8 cellular contexts compared by ENCODE assay signal in genomic region chr7:143305423-143306070, GRCh38. TPM values are rescaled to one million over a fixed set of nuclear protein-coding genes. Genes with fewer than 3 reads are reported as not detected.
DNase-seq lines count a peak whose midpoint lies in the region; ATAC-seq, FAIRE-seq and TF ChIP-seq lines count a peak whose summit lies in the region.

No MANE protein-coding gene starts in this region.

- ATAC-seq in GM19351 (IDR thresholded peaks at IDR 0.05; ENCODE audit: unreplicated experiment) (peak; percentile 66), upper lobe of right lung (peak; percentile 86)

- TF ChIP-seq POLR2A in ovary (IDR thresholded peaks at IDR 0.05) = no peak

- H3F3A ChIP-seq in PC-9 (ENCODE audit: insufficient read depth, low read depth) = peaks cover 47% of the 10 kb centered on the region; the same call in 1 of the 2 replicates

- POLR2A ChIA-PET in PC-9 (lab: Charles Lee; ENCODE audit: unreplicated experiment) = no interaction called here

- no peaks in the 10 kb centered on the region for H3K9me2 ChIP-seq in PC-9 (ENCODE audit: insufficient read depth)

- H3K36me3 ChIP-seq in PC-9 (ENCODE audit: low read depth) = peaks cover 47% of the 10 kb centered on the region
- H3K36me3 ChIP-seq in ovary = no peaks in the 10 kb centered on the region
- peaks cover 73% of the 10 kb centered on the region for H3K36me3 ChIP-seq in upper lobe of right lung

- H3K27me3 ChIP-seq in PC-9 (ENCODE audit: insufficient read depth, low read depth) (no peaks in the 10 kb centered on the region), ovary (no peaks in the 10 kb centered on the region), upper lobe of right lung (no peaks in the 10 kb centered on the region)

- no peaks in the 10 kb centered on the region for H3K9me3 ChIP-seq in PC-9 (ENCODE audit: insufficient read depth, low read depth)
- no peaks in the 10 kb centered on the region for H3K9me3 ChIP-seq in ovary
- H3K9me3 ChIP-seq in upper lobe of right lung = no peaks in the 10 kb centered on the region

- DNase-seq in A172 (ENCODE audit: low spot score) (peak; percentile 29), PC-9 (peak in 1 of 2 experiments; percentile 72), fibroblast of the conjunctiva (ENCODE audit: low read depth) (peak; percentile 18), ovary (peak; percentile 26 to 71 (median 55)), upper lobe of right lung (peak; percentile 84), GM19239 (ENCODE audit: insufficient read length, low spot score) (no peak)
- DNase-seq in activated T-helper 2 cell treated with anti-CD3 and anti-CD28 coated beads, Interferon-gamma antibody, Interleukin-2, Interleukin-4, amounts not matched to agents 10 μg/mL and 5 μg/mL and 100 μg/mL, durations not matched to agents 14 hours and 24 hours and 36 hours (ENCODE audit: low spot score) = peak; percentile 36

- no peaks in the 10 kb centered on the region for H3K27me3 Mint-ChIP-seq in activated T-helper 2 cell treated with anti-CD3 and anti-CD28 coated beads, Interferon-gamma antibody, Interleukin-2, Interleukin-4, amounts not matched to agents 10 μg/mL and 5 μg/mL and 100 μg/mL, durations not matched to agents 14 hours and 24 hours and 36 hours (ENCODE audit: low read depth)

- intact Hi-C loops in PC-9 (cut with micrococcal nuclease; ENCODE audit: unreplicated experiment) (loop anchor here (1.0 to 2.0 kb wide), 5 partner anchors 65 to 297 kb away; partner anchors contain the start of gene ZYX), ovary (cut with DNase I) (loop anchor here in 2 of 4 donors (10.0 kb wide), 1 partner anchor 61 kb away; no protein-coding TSS in a partner anchor), upper lobe of right lung (cut with DNase I) (loop anchor here (10.0 kb wide), 1 partner anchor 61 kb away; no protein-coding TSS in a partner anchor)
- intact Hi-C loops in activated T-helper 2 cell treated with anti-CD3 and anti-CD28 coated beads, Interferon-gamma antibody, Interleukin-2, Interleukin-4, amounts not matched to agents 10 μg/mL and 5 μg/mL and 100 μg/mL, durations not matched to agents 14 hours and 24 hours and 36 hours (cut with micrococcal nuclease) = loop anchor here (1.0 to 5.0 kb wide), 2 partner anchors 65 to 77 kb away; partner anchors contain the start of gene ZYX

- no peak overlapping the region for H3K4me2 ChIP-seq in PC-9

- peak overlapping the region; percentile 48 for H3K27ac Mint-ChIP-seq in activated T-helper 2 cell treated with anti-CD3 and anti-CD28 coated beads, Interferon-gamma antibody, Interleukin-2, Interleukin-4, amounts not matched to agents 10 μg/mL and 5 μg/mL and 100 μg/mL, durations not matched to agents 14 hours and 24 hours and 36 hours

- H3K4me3 ChIP-seq in PC-9 = no peak overlapping the region
- H3K4me3 ChIP-seq in ovary = no peak overlapping the region
- H3K4me3 ChIP-seq in upper lobe of right lung = no peak overlapping the region

- no peak overlapping the region for H2AFZ ChIP-seq in PC-9

- H3K27ac ChIP-seq in PC-9 = no peak overlapping the region
- H3K27ac ChIP-seq in ovary = no peak overlapping the region
- H3K27ac ChIP-seq in upper lobe of right lung = no peak overlapping the region

- H3K9me3 Mint-ChIP-seq in activated T-helper 2 cell treated with anti-CD3 and anti-CD28 coated beads, Interferon-gamma antibody, Interleukin-2, Interleukin-4, amounts not matched to agents 10 μg/mL and 5 μg/mL and 100 μg/mL, durations not matched to agents 14 hours and 24 hours and 36 hours = peaks cover 10% of the 10 kb centered on the region

- no peak for FAIRE-seq in GM19239 (lab: Jason Lieb, UNC)

- TF ChIP-seq EP300 in ovary (IDR thresholded peaks at IDR 0.05) = no peak

- no TSS peak for BruUV-seq in PC-9 (replicated peaks; lab: Mats Ljungman, UMichigan)

- H3K4me1 ChIP-seq in PC-9 (replicated peaks; ENCODE audit: insufficient read depth) (no peaks in the 10 kb centered on the region), ovary (ENCODE audit: insufficient read depth) (no peaks in the 10 kb centered on the region), upper lobe of right lung (peaks cover 5% of the 10 kb centered on the region)

- no peaks in the 10 kb centered on the region for H3K79me2 ChIP-seq in PC-9 (ENCODE audit: low read depth)

- WGBS in ovary, 3 donors = 60 to 68% (median 64%) methylated on average over 10 of the region's 10 CpGs

- peak; percentile 91 for TF ChIP-seq CTCF in PC-9 (conservative IDR thresholded peaks at IDR 0.05)
- peak in 2 of 3 donors; percentile 17 to 19 for TF ChIP-seq CTCF in ovary (IDR thresholded peaks at IDR 0.05)
- TF ChIP-seq CTCF in upper lobe of right lung (IDR thresholded peaks at IDR 0.05) = peak; percentile 70

- no peak overlapping the region for H3K4me3 Mint-ChIP-seq in activated T-helper 2 cell treated with anti-CD3 and anti-CD28 coated beads, Interferon-gamma antibody, Interleukin-2, Interleukin-4, amounts not matched to agents 10 μg/mL and 5 μg/mL and 100 μg/mL, durations not matched to agents 14 hours and 24 hours and 36 hours (ENCODE audit: low read depth)

- CTCF ChIA-PET in PC-9 (lab: Charles Lee) = interaction anchor here (0.7 to 1.0 kb wide), 2 partner anchors 17 to 65 kb away, joined by 4 to 10 read pairs; partner anchors contain the start of gene CASP2

- H4K20me1 ChIP-seq in PC-9 (ENCODE audit: insufficient read depth) = 0 out of 2 replicates have a peak, but pooled peaks cover 4% of the 10 kb centered on the region

- peaks cover 95% of the 10 kb centered on the region for H3K36me3 Mint-ChIP-seq in activated T-helper 2 cell treated with anti-CD3 and anti-CD28 coated beads, Interferon-gamma antibody, Interleukin-2, Interleukin-4, amounts not matched to agents 10 μg/mL and 5 μg/mL and 100 μg/mL, durations not matched to agents 14 hours and 24 hours and 36 hours (ENCODE audit: low read depth)

- H3K4me1 Mint-ChIP-seq in activated T-helper 2 cell treated with anti-CD3 and anti-CD28 coated beads, Interferon-gamma antibody, Interleukin-2, Interleukin-4, amounts not matched to agents 10 μg/mL and 5 μg/mL and 100 μg/mL, durations not matched to agents 14 hours and 24 hours and 36 hours (ENCODE audit: low read depth) = peaks cover 52% of the 10 kb centered on the region

RNA-seq across cellular contexts. Expression of gene CLCN1, which starts 10.4 kb away (rescaled TPM):
- not detected in 2 replicates for total RNA-seq in A172 (2014; rRNA removed; shearing (Covaris generic))
- total RNA-seq in PC-9 (2021) (0.15 TPM in 1 of 2 replicates, not detected in the other), ovary (under 1 TPM in 1 of 7 donors, not detected in 6; 0.10 TPM), upper lobe of right lung (not detected)
- total RNA-seq in activated T-helper 2 cell treated with anti-CD3 and anti-CD28 coated beads, Interferon-gamma antibody, Interleukin-2, Interleukin-4, amounts not matched to agents 10 μg/mL and 5 μg/mL and 100 μg/mL, durations not matched to agents 14 hours and 24 hours and 36 hours = not detected in 2 replicates
- polyA plus RNA-seq in ovary = not detected

RNA-seq across cellular contexts. Expression of gene CASP2, which starts 17.4 kb away (rescaled TPM):
- 14.6 and 34.4 TPM in 2 replicates for total RNA-seq in A172 (2014; rRNA removed; shearing (Covaris generic))
- total RNA-seq in PC-9 (2021) = 52.7 and 67.2 TPM in 2 replicates
- total RNA-seq in activated T-helper 2 cell treated with anti-CD3 and anti-CD28 coated beads, Interferon-gamma antibody, Interleukin-2, Interleukin-4, amounts not matched to agents 10 μg/mL and 5 μg/mL and 100 μg/mL, durations not matched to agents 14 hours and 24 hours and 36 hours = 116 and 122 TPM in 2 replicates
- total RNA-seq in ovary = 10 to 100 TPM in 5 of 7 donors, 1 to 10 TPM in 2; 7.7 to 26.6 (median 23.0) TPM
- 10 to 100 TPM in 1 of 2 donors, 1 to 10 TPM in 1; 8.0 to 23.8 TPM for polyA plus RNA-seq in ovary
- 26.7 TPM for total RNA-seq in upper lobe of right lung

RNA-seq across cellular contexts. Expression of gene TMEM139, which starts 20.8 kb away (rescaled TPM):
- 3.0 and 6.2 TPM in 2 replicates for total RNA-seq in A172 (2014; rRNA removed; shearing (Covaris generic))
- total RNA-seq in PC-9 (2021) (89.7 and 131 TPM in 2 replicates), ovary (10 to 100 TPM in 1 of 7 donors, 1 to 10 TPM in 2, under 1 TPM in 4; 0.35 to 10.8 (median 0.61) TPM), upper lobe of right lung (25.1 TPM)
- 0.75 and 1.1 TPM in 2 replicates for total RNA-seq in activated T-helper 2 cell treated with anti-CD3 and anti-CD28 coated beads, Interferon-gamma antibody, Interleukin-2, Interleukin-4, amounts not matched to agents 10 μg/mL and 5 μg/mL and 100 μg/mL, durations not matched to agents 14 hours and 24 hours and 36 hours
- 1 to 10 TPM in 1 of 2 donors, under 1 TPM in 1; 0.42 to 1.2 TPM for polyA plus RNA-seq in ovary

RNA-seq across cellular contexts. Expression of gene GSTK1, which starts 42.3 kb away (rescaled TPM):
- 93.3 and 106 TPM in 2 replicates for total RNA-seq in A172 (2014; rRNA removed; shearing (Covaris generic))
- total RNA-seq in PC-9 (2021) (239 and 244 TPM in 2 replicates), ovary (100 to 1,000 TPM in 1 of 7 donors, 10 to 100 TPM in 6; 55.0 to 108 (median 75.7) TPM), upper lobe of right lung (149 TPM)
- 166 and 168 TPM in 2 replicates for total RNA-seq in activated T-helper 2 cell treated with anti-CD3 and anti-CD28 coated beads, Interferon-gamma antibody, Interleukin-2, Interleukin-4, amounts not matched to agents 10 μg/mL and 5 μg/mL and 100 μg/mL, durations not matched to agents 14 hours and 24 hours and 36 hours
- 100 to 1,000 TPM in 1 of 2 donors, 10 to 100 TPM in 1; 84.9 to 138 TPM for polyA plus RNA-seq in ovary

RNA-seq across cellular contexts. Expression of gene FAM131B, which starts 57.0 kb away (rescaled TPM):
- 3.9 and 7.1 TPM in 2 replicates for total RNA-seq in A172 (2014; rRNA removed; shearing (Covaris generic))
- total RNA-seq in PC-9 (2021) (0.65 and 0.80 TPM in 2 replicates), ovary (under 1 TPM; 0.34 to 0.99 (median 0.79) TPM), upper lobe of right lung (0.90 TPM)
- 1.3 and 2.0 TPM in 2 replicates for total RNA-seq in activated T-helper 2 cell treated with anti-CD3 and anti-CD28 coated beads, Interferon-gamma antibody, Interleukin-2, Interleukin-4, amounts not matched to agents 10 μg/mL and 5 μg/mL and 100 μg/mL, durations not matched to agents 14 hours and 24 hours and 36 hours
- under 1 TPM; 0.29 to 0.83 TPM for polyA plus RNA-seq in ovary

Comparison
In these comparisons a context has a peak if more than half of its experiments do, and no peak if none do; other contexts are left out.
1. CTCF ChIP-seq: peak in every context shown above with its lines; median percentile 91 in PC-9; 70 in upper lobe of right lung; 18 in ovary.